8 cellular contexts compared by ENCODE assay signal in the genomic region with DNA sequence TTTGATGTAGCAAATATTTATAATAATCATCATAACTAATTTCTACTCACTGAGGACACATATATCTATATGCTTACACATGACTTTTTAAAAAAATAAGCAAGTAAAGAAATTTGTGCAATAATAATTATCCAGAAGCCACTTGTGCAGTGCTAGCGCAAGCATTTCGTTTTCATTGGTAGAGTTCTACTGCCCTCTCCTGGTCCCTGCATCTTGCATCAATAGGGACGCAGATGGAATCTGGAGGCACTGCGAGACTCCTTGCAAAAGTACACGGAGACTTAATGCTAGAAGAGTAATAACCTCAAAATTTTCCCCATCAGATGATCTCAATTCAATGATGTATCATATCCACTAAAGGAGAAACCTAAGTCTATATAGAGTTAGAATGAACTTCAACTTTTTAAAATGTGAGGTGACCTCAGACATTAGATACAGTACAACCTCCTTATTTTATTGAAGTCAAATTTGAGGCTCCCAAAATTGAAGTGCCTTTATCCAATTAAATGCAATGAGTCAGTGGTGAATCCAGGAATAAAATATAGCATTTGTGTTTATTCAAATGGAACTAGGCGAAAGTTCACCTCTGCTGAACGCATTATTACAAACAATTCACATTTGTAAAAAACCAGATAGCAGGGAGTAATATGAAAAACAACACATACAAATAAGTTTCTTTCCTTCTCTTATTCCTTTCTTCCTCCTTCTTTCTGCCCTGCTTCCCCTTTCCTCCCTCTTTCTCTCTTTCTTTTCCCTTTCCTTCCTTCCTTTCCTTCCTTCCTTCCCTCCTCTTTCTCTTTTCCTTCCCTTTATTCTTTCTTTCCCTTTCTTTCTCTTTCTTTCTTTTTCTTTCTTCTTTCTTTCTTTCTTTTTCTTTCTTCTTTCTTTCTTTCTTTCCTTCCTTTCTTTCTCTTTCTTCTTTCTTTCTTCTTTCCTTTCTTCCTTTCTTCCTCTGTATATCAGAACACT.
DNase-seq lines count a peak whose midpoint lies in the region; ATAC-seq and TF ChIP-seq lines count a peak whose summit lies in the region.

No MANE protein-coding gene starts in this region.

- H3K4me1 Mint-ChIP-seq in Calu3 (ENCODE audit: low read depth, unreplicated experiment): peaks cover 10% of the 10 kb centered on the region
- H3K4me1 Mint-ChIP-seq in naive B cell: no peaks in the 10 kb centered on the region

- H3K27me3 Mint-ChIP-seq in Calu3 (ENCODE audit: unreplicated experiment) (no peaks in the 10 kb centered on the region), naive B cell (peaks cover 0 to 5% (median 0%) of the 10 kb centered on the region in 3 donors)

- no peak for TF ChIP-seq POLR2A in esophagus muscularis mucosa (IDR thresholded peaks at IDR 0.05; ENCODE audit: low read depth)

- ATAC-seq in GM19351 (IDR thresholded peaks at IDR 0.05; ENCODE audit: unreplicated experiment): peak; percentile 96
- peak; percentile 83 for ATAC-seq in HG03457 (IDR thresholded peaks at IDR 0.05; ENCODE audit: unreplicated experiment)
- ATAC-seq in naive B cell (ENCODE audit: low read depth in 2 of 2): peak; percentile 48 to 70
- peak; percentile 92 for ATAC-seq in upper lobe of right lung

- peaks cover 0 to 7% (median 0%) of the 10 kb centered on the region in 4 donors for H3K4me1 ChIP-seq in esophagus muscularis mucosa
- H3K4me1 ChIP-seq in upper lobe of right lung: no peaks in the 10 kb centered on the region

- no peak for TF ChIP-seq EP300 in esophagus muscularis mucosa (IDR thresholded peaks at IDR 0.05)

- H3K27ac ChIP-seq in esophagus muscularis mucosa (replicated peaks in 1 of 4) (no peak overlapping the region), upper lobe of right lung (no peak overlapping the region)

- CTCF ChIA-PET in Calu3 (lab: Charles Lee): interaction anchor here (1.2 kb wide), 1 partner anchor 490 kb away, joined by 3 read pairs; no protein-coding TSS in a partner anchor

- WGBS in esophagus muscularis mucosa: 20% methylated on average over 7 of the region's 7 CpGs

- no TSS peak for BruUV-seq in Calu3 (replicated peaks; lab: Mats Ljungman, UMichigan)

- peak; percentile 56 for TF ChIP-seq CTCF in Calu3 (IDR thresholded peaks at IDR 0.05; ENCODE audit: unreplicated experiment)
- TF ChIP-seq CTCF in esophagus muscularis mucosa (IDR thresholded peaks at IDR 0.05): peak; percentile 76 to 87 (median 78)
- TF ChIP-seq CTCF in upper lobe of right lung (IDR thresholded peaks at IDR 0.05): peak; percentile 88

- H3K9me3 Mint-ChIP-seq in Calu3 (ENCODE audit: low read depth, unreplicated experiment) (no peaks in the 10 kb centered on the region), naive B cell (no peaks in the 10 kb centered on the region)

- no peaks in the 10 kb centered on the region for H3K27me3 ChIP-seq in esophagus muscularis mucosa
- H3K27me3 ChIP-seq in upper lobe of right lung: no peaks in the 10 kb centered on the region

- peak; percentile 65 for DNase-seq in Calu3
- DNase-seq in NCI-H524 treated with DMSO at 0.1 percent for 48 hours (lab: John Stamatoyannopoulos, UW): peak; percentile 5
- peak; percentile 28 to 35 for DNase-seq in activated CD4-positive, alpha-beta T cell treated with anti-CD3 and anti-CD28 coated beads, Interleukin-2, amount 50 U/mL, for 48 hours
- DNase-seq in esophagus muscularis mucosa (ENCODE audit: extremely low spot score): no peak
- peak; percentile 33 for DNase-seq in naive B cell
- DNase-seq in upper lobe of right lung: no peak

- H3K4me3 ChIP-seq in esophagus muscularis mucosa: no peak overlapping the region
- no peak overlapping the region for H3K4me3 ChIP-seq in upper lobe of right lung

- H3K27ac Mint-ChIP-seq in Calu3 (ENCODE audit: unreplicated experiment): no peak overlapping the region
- H3K27ac Mint-ChIP-seq in naive B cell: peak overlapping the region in 1 of 6 donors; percentile 1

- H3K9me3 ChIP-seq in esophagus muscularis mucosa (no peaks in the 10 kb centered on the region), upper lobe of right lung (no peaks in the 10 kb centered on the region)

- H3K36me3 Mint-ChIP-seq in Calu3 (ENCODE audit: insufficient read depth, unreplicated experiment): no peaks in the 10 kb centered on the region
- H3K36me3 Mint-ChIP-seq in naive B cell: no peaks in the 10 kb centered on the region

- intact Hi-C loops in Calu3 (cut with micrococcal nuclease; ENCODE audit: unreplicated experiment): loop anchor here (1.0 to 5.0 kb wide), 4 partner anchors 60 to 600 kb away; no protein-coding TSS in a partner anchor
- intact Hi-C loops in esophagus muscularis mucosa (cut with DNase I): loop anchor here (5.0 to 10.0 kb wide), 3 partner anchors 148 to 1160 kb away; no protein-coding TSS in a partner anchor
- intact Hi-C loops in upper lobe of right lung (cut with DNase I): no loop called here

- no peak overlapping the region for H3K4me3 Mint-ChIP-seq in Calu3 (ENCODE audit: low read depth, unreplicated experiment)
- H3K4me3 Mint-ChIP-seq in naive B cell: no peak overlapping the region

- H3K36me3 ChIP-seq in esophagus muscularis mucosa (no peaks in the 10 kb centered on the region), upper lobe of right lung (no peaks in the 10 kb centered on the region)

Comparison
In these comparisons a context has a peak if more than half of its experiments do, and no peak if none do; other contexts are left out.
1. DNase-seq: peak in Calu3 (single experiment), NCI-H524 treated with DMSO at 0.1 percent for 48 hours (single experiment), activated CD4-positive, alpha-beta T cell treated with anti-CD3 and anti-CD28 coated beads, Interleukin-2, amount 50 U/mL, for 48 hours (2 of 2) and naive B cell (single experiment); none in esophagus muscularis mucosa (single experiment) and upper lobe of right lung (single experiment).
2. Peak in every context shown above with its lines, with median percentiles within 50 percentile points of each other: CTCF ChIP-seq and ATAC-seq.